Comparison of ENCODE assay signal across 20 cellular contexts in the genomic region with DNA sequence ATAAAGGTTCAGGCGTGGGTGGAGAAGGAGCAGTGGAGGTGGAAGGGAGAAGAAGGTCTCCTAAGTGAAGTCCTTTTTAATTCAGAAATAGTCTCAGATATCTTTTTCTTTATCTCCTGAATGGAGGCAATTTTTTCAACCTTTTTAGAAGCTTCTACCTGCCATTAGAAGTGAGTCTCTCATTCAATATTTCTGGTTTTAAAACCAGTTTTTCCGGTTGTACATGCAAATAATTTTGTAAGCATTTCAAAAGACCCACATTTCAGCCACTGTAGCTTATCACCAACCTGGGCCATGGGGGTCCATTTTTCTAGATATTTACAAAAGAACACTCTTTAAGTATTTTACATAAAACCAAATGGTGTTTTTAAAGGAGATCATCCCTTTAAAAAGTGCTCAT.
"Had no signal": no experiment of that assay in that cellular context is flagged by ENCODE, and none has a peak within 500 bp of the region (broad histone marks: within the 10 kb centered on the region; RNA-seq: fewer than 3 reads in every experiment).

No MANE protein-coding gene starts in this region.

- H3K27ac ChIP-seq: esophagus squamous epithelium, gastroesophageal sphincter, neutrophil, psoas muscle, right lobe of liver, tibial artery, upper lobe of left lung, uterus had no signal

- ATAC-seq: gastroesophageal sphincter; left ventricle myocardium superior; naive thymus-derived CD8-positive, alpha-beta T cell; psoas muscle; right lobe of liver; stimulated activated memory B cell treated with anti-CD40 and anti-IgM and Interleukin-4, amounts not matched to agents 10 μg/mL and 1 μg/mL and 100 μg/mL, for 72 hours had no signal

- H3K9me3 ChIP-seq: gastroesophageal sphincter, neutrophil, psoas muscle, right lobe of liver, tibial artery, upper lobe of left lung, uterus had no signal

- H3K27me3 ChIP-seq: esophagus squamous epithelium, gastroesophageal sphincter, neutrophil, right lobe of liver, tibial artery, upper lobe of left lung, uterus had no signal

- DNase-seq: dermis blood vessel endothelial cell; esophagus squamous epithelium; foreskin fibroblast; glutamatergic neuron; immature natural killer cell; left ventricle myocardium superior; mesenchymal stem cell; naive thymus-derived CD8-positive, alpha-beta T cell; psoas muscle; retina; right lobe of liver; stimulated activated CD4-positive, alpha-beta T cell treated with anti-CD3 and anti-CD28 coated beads, Interleukin-4, amount 100 ng/mL, for 1 hour; stimulated activated CD8-positive, alpha-beta memory T cell treated with anti-CD3 and anti-CD28 coated beads, Interleukin-4, amount 100 ng/mL, for 48 hours; tibial artery; upper lobe of left lung; uterus had no signal

- H3K36me3 ChIP-seq: esophagus squamous epithelium, gastroesophageal sphincter, neutrophil, right lobe of liver, tibial artery, upper lobe of left lung, uterus had no signal

- H3K4me3 ChIP-seq: esophagus squamous epithelium, gastroesophageal sphincter, lung, psoas muscle, right lobe of liver, tibial artery, upper lobe of left lung, uterus had no signal

- H3K4me1 ChIP-seq: esophagus squamous epithelium, gastroesophageal sphincter, psoas muscle, right lobe of liver, tibial artery, upper lobe of left lung, uterus had no signal
